In genomic region chr4:107989537-107990386, GRCh38 we compare ENCODE assay signal across 8 cellular contexts. TPM values are rescaled to one million over a fixed set of nuclear protein-coding genes. Genes with fewer than 3 reads are reported as not detected.
DNase-seq lines count a peak whose midpoint lies in the region; FAIRE-seq and TF ChIP-seq lines count a peak whose summit lies in the region.

HADH (plus strand) TSS chr4:107989889; CDS start chr4:107989933, 44 bp downstream.

- H3K27me3 Mint-ChIP-seq in activated naive CD4-positive, alpha-beta T cell treated with anti-CD3 and anti-CD28 coated beads for 36 hours (ENCODE audit: low read depth) = no peaks in the 10 kb centered on the region

- no peaks in the 10 kb centered on the region for H3K9me3 ChIP-seq in neutrophil

- no peaks in the 10 kb centered on the region for H3K27me3 ChIP-seq in neutrophil

- no peak for FAIRE-seq in frontal cortex (lab: Jason Lieb, UNC)

- H3K9me3 Mint-ChIP-seq in activated naive CD4-positive, alpha-beta T cell treated with anti-CD3 and anti-CD28 coated beads for 36 hours = no peaks in the 10 kb centered on the region

- H3K27ac ChIP-seq in neutrophil = peak within 1 kb of the TSS; percentile 64

- H3K36me3 ChIP-seq in neutrophil = no peaks in the 10 kb centered on the region

- intact Hi-C loops in activated naive CD4-positive, alpha-beta T cell treated with anti-CD3 and anti-CD28 coated beads for 36 hours (cut with micrococcal nuclease) = loop anchor here (1.0 to 10.0 kb wide), 10 partner anchors 15 to 1675 kb away; partner anchors contain the start of genes AIMP1, CYP2U1, OSTC and PAPSS1

- peak within 1 kb of the TSS; percentile 98 for H3K4me3 Mint-ChIP-seq in activated naive CD4-positive, alpha-beta T cell treated with anti-CD3 and anti-CD28 coated beads for 36 hours

- POLR2A ChIA-PET in HEK293T (lab: Yijun Ruan, JAX) = interaction anchor here (1.3 kb wide), 1 partner anchor 12 kb away, joined by 3 read pairs; no protein-coding TSS in a partner anchor

- peaks cover 17 to 21% of the 10 kb centered on the region in 2 experiments for H3K4me1 ChIP-seq in neutrophil (ENCODE audit: control insufficient read depth in 1 of 2, insufficient read depth in 1 of 2, low read depth in 1 of 2, low read length in 1 of 2)

- H3K4me1 Mint-ChIP-seq in activated naive CD4-positive, alpha-beta T cell treated with anti-CD3 and anti-CD28 coated beads for 36 hours (ENCODE audit: low read depth) = peaks cover 57% of the 10 kb centered on the region

- H3K4me3 ChIP-seq in neutrophil (ENCODE audit: low read depth in 1 of 2, low read length in 1 of 2) = peak within 1 kb of the TSS; percentile 69 to 85

- TF ChIP-seq CTCF in neutrophil (IDR thresholded peaks at IDR 0.05) = peak; percentile 22
- TF ChIP-seq CTCF in subcutaneous adipose tissue (IDR thresholded peaks at IDR 0.05; ENCODE audit: low read depth) = no peak

- H3K36me3 Mint-ChIP-seq in activated naive CD4-positive, alpha-beta T cell treated with anti-CD3 and anti-CD28 coated beads for 36 hours (ENCODE audit: low read depth) = peaks cover 9% of the 10 kb centered on the region

- H3K27ac Mint-ChIP-seq in activated naive CD4-positive, alpha-beta T cell treated with anti-CD3 and anti-CD28 coated beads for 36 hours = peak within 1 kb of the TSS; percentile 90

- DNase-seq in GM04503 (ENCODE audit: low read depth) (peak; percentile 42), HEK293T (ENCODE audit: extremely low spot score) (peak; percentile 94), MV-4-11 (lab: John Stamatoyannopoulos, UW) (peak; percentile 88), SK-N-DZ (ENCODE audit: low spot score) (peak; percentile 90), frontal cortex (ENCODE audit: low spot score in 2 of 2) (peak; percentile 94 to 96)
- peak; percentile 94 for DNase-seq in activated naive CD4-positive, alpha-beta T cell treated with anti-CD3 and anti-CD28 coated beads for 36 hours

- CTCF ChIA-PET in HEK293T (lab: Yijun Ruan, JAX) = no interaction called here
- CTCF ChIA-PET in activated naive CD4-positive, alpha-beta T cell treated with anti-CD3 and anti-CD28 coated beads for 36 hours (lab: Charles Lee) = interaction anchor here (1.0 kb wide), 1 partner anchor 9 kb away, joined by 3 read pairs; no protein-coding TSS in a partner anchor

TF ChIP-seq in HEK293T, 16 proteins besides CTCF, POLR2A, EP300 and RAD21:
- TF ChIP-seq L3MBTL2 (conservative IDR thresholded peaks at IDR 0.05) (peak; percentile 74), PKNOX1 (IDR thresholded peaks at IDR 0.05) (peak; percentile 57; the same call in 1 of the 2 replicates), HDGF (IDR thresholded peaks at IDR 0.05; ENCODE audit: borderline replicate concordance) (0 out of 2 replicates have a peak, but pooled peaks have one; percentile 40), BHLHE40 (IDR thresholded peaks at IDR 0.05; ENCODE audit: borderline replicate concordance) (no peak)

RNA-seq across cellular contexts. Expression of gene HADH, which starts in this region (rescaled TPM):
- polyA plus RNA-seq in SK-N-DZ (2014; cell fraction: cytosol; rRNA removed) = 29.0 and 32.3 TPM in 2 replicates
- 33.6 and 57.1 TPM in 2 replicates for polyA plus RNA-seq in SK-N-DZ (2014; cell fraction: nucleus; rRNA removed)
- 10 to 100 TPM; 56.1 to 57.6 TPM for total RNA-seq in activated naive CD4-positive, alpha-beta T cell treated with anti-CD3 and anti-CD28 coated beads for 36 hours
- total RNA-seq in frontal cortex (10.6 TPM), subcutaneous adipose tissue (100 to 1,000 TPM; 184 to 303 (median 188) TPM)

Comparison
In these comparisons a context has a peak if more than half of its experiments do, and no peak if none do; other contexts are left out.
1. Peak in every context shown above with its lines: DNase-seq, H3K4me3 ChIP-seq and H3K27ac ChIP-seq.
2. DNase-seq: peak in every context shown above with its lines; median percentile 95 in frontal cortex; 94 in HEK293T; 94 in activated naive CD4-positive, alpha-beta T cell treated with anti-CD3 and anti-CD28 coated beads for 36 hours; 90 in SK-N-DZ; 88 in MV-4-11; 42 in GM04503.